Comparison of ENCODE assay signal across 12 cellular contexts in the genomic region with DNA sequence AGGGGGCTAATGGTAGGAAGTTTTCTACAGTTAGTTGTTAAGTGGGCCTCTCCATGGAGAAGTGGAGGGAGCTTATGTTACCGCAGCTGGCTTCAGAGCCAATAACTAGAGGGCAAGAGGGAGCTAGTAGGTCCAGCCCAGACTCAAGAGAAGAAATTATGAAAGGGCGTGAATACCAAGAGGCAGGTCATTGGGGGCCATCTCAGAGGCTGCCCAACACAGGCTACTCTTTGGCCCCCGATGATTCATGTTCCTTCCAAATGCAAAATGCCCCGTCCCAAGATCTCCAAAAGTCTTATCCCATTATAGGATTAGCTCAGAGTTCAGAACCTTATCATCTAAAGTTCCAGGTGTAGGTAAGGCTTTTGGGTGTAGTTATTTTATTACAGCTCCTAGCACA.
DNase-seq lines count a peak whose midpoint lies in the region; TF ChIP-seq lines count a peak whose summit lies in the region.
"Had no signal": no experiment of that assay in that cellular context is flagged by ENCODE, and none has a peak within 500 bp of the region (broad histone marks: within the 10 kb centered on the region; RNA-seq: fewer than 3 reads in every experiment).

No MANE protein-coding gene starts in this region.

- peak overlapping the region; percentile 74 for H3K27ac Mint-ChIP-seq in dendritic cell treated with granulocyte-macrophage colony-stimulating factor and Interleukin-4, amounts not matched to agents 40 ng/mL and 50 ng/mL, for 4 days
- H3K27ac Mint-ChIP-seq in osteocyte (ENCODE audit: unreplicated experiment): peak overlapping the region; percentile 29
- H3K27ac Mint-ChIP-seq: naive B cell had no signal

- H3K27me3 Mint-ChIP-seq in dendritic cell treated with granulocyte-macrophage colony-stimulating factor and Interleukin-4, amounts not matched to agents 40 ng/mL and 50 ng/mL, for 4 days: no peaks in the 10 kb centered on the region
- no peaks in the 10 kb centered on the region for H3K27me3 Mint-ChIP-seq in osteocyte (ENCODE audit: unreplicated experiment)

- intact Hi-C loops in dendritic cell treated with granulocyte-macrophage colony-stimulating factor and Interleukin-4, amounts not matched to agents 40 ng/mL and 50 ng/mL, for 4 days (cut with micrococcal nuclease): no loop called here

- H3K36me3 Mint-ChIP-seq in dendritic cell treated with granulocyte-macrophage colony-stimulating factor and Interleukin-4, amounts not matched to agents 40 ng/mL and 50 ng/mL, for 4 days (ENCODE audit: low read depth): peaks cover 24% of the 10 kb centered on the region
- peaks cover 34% of the 10 kb centered on the region for H3K36me3 Mint-ChIP-seq in osteocyte (ENCODE audit: unreplicated experiment)

- H3K9me3 Mint-ChIP-seq in dendritic cell treated with granulocyte-macrophage colony-stimulating factor and Interleukin-4, amounts not matched to agents 40 ng/mL and 50 ng/mL, for 4 days: no peaks in the 10 kb centered on the region
- no peaks in the 10 kb centered on the region for H3K9me3 Mint-ChIP-seq in osteocyte (ENCODE audit: unreplicated experiment)

- peaks cover 76% of the 10 kb centered on the region for H3K4me1 Mint-ChIP-seq in dendritic cell treated with granulocyte-macrophage colony-stimulating factor and Interleukin-4, amounts not matched to agents 40 ng/mL and 50 ng/mL, for 4 days (ENCODE audit: low read depth)
- H3K4me1 Mint-ChIP-seq in osteocyte (ENCODE audit: unreplicated experiment): peaks cover 58% of the 10 kb centered on the region
- H3K4me1 Mint-ChIP-seq: naive B cell had no signal

- no peak overlapping the region for H3K4me3 Mint-ChIP-seq in dendritic cell treated with granulocyte-macrophage colony-stimulating factor and Interleukin-4, amounts not matched to agents 40 ng/mL and 50 ng/mL, for 4 days
- H3K4me3 Mint-ChIP-seq in osteocyte (ENCODE audit: unreplicated experiment): no peak overlapping the region
- H3K4me3 Mint-ChIP-seq: naive B cell had no signal

- TF ChIP-seq CTCF in osteocyte (IDR thresholded peaks at IDR 0.05): no peak

- DNase-seq in NCI-H510A treated with DMSO at 0.1 percent for 48 hours (lab: John Stamatoyannopoulos, UW) (peak; percentile 61), osteocyte (ENCODE audit: extremely low spot score, unreplicated experiment) (no peak), iPS-NIHi11 (ENCODE audit: low spot score) (no peak), SK-N-DZ (ENCODE audit: low spot score) (no peak), DMS53 treated with DMSO at 0.1 percent for 48 hours (lab: John Stamatoyannopoulos, UW; ENCODE audit: unreplicated experiment) (no peak)
- DNase-seq: activated CD4-positive, alpha-beta T cell treated with anti-CD3 and anti-CD28 coated beads for 1 hour; MG63; naive B cell; SJCRH30; testis had no signal

- H3K4me3 ChIP-seq in GM08714 (ENCODE audit: low read length): peak overlapping the region; percentile 54; the same call in 1 of the 2 replicates
- H3K4me3 ChIP-seq: MG63, SJCRH30, testis had no signal
